In the genomic region with DNA sequence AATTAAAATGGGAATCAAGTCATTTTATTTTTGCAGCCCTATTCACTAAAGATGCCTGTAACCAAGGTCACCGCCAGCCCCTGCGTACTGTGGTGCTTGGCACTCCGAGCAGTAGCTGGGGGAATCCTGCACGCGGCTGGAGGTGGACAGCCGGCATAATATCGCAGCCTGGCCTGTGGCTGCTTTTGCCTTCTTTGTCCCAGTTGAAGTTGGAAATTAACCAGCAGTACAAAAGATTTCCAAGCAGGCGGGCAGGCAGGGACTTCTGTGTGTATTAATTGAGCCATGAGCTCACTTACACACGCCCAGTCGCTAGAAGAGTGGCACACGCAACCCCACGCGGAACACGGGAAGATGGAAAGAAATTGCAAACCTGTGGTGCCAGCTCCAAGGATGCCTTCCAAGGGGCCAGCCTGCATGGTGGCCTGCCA, we compare ENCODE assay signal across 25 cellular contexts.
DNase-seq lines count a peak whose midpoint lies in the region; ATAC-seq and TF ChIP-seq lines count a peak whose summit lies in the region.
"Had no signal": no experiment of that assay in that cellular context is flagged by ENCODE, and none has a peak within 500 bp of the region (broad histone marks: within the 10 kb centered on the region; RNA-seq: fewer than 3 reads in every experiment).

No MANE protein-coding gene starts in this region.

- peak; percentile 2 for DNase-seq in activated naive CD8-positive, alpha-beta T cell treated with anti-CD3 and anti-CD28 coated beads, Interleukin-2, amount 10 ng/mL, durations not matched to agents 7 days and 5 days
- no peak for DNase-seq in activated naive CD8-positive, alpha-beta T cell treated with anti-CD3 and anti-CD28 coated beads, Interleukin-2, amount 50 U/mL, for 24 hours
- DNase-seq in cerebellum (ENCODE audit: low spot score) = peak; percentile 8
- DNase-seq in mesenteric fat pad (ENCODE audit: low spot score) = peak; percentile 64
- DNase-seq in ureter (ENCODE audit: low spot score) = peak; percentile 30
- no peak for DNase-seq in activated T-cell treated with anti-CD3 and anti-CD28 coated beads, Interleukin-2, amount 50 U/mL, for 1 hour
- DNase-seq in mucosa of descending colon = no peak
- no peak for DNase-seq in Karpas-422
- DNase-seq: activated CD4-positive, CD25-positive, alpha-beta regulatory T cell treated with anti-CD3 and anti-CD28 coated beads, Interleukin-2, amount 50 U/mL, for 72 hours; Calu3; cortex of kidney; EL; glutamatergic neuron; H7; NCI-H2081; OCI-M1; SHP77 treated with DMSO at 0.1 percent for 48 hours; stimulated activated CD4-positive, alpha-beta T cell treated with anti-CD3 and anti-CD28 coated beads, Interleukin-2, amount 100 ng/mL, for 48 hours; stimulated activated naive CD8-positive, alpha-beta T cell treated with anti-CD3 and anti-CD28 coated beads, Interleukin-15, Interleukin-2, amounts not matched to agents 100 U/mL and 50 U/mL, for 24 hours had no signal

- no peak overlapping the region for H3K4me3 ChIP-seq in mucosa of descending colon
- H3K4me3 ChIP-seq in Karpas-422 (ENCODE audit: low read length) = no peak overlapping the region
- H3K4me3 ChIP-seq: adrenal gland, smooth muscle cell, tibial nerve had no signal

- no peaks in the 10 kb centered on the region for H3K9me2 ChIP-seq in Karpas-422 (replicated peaks; ENCODE audit: insufficient read depth, low read length)

- H3K27me3 Mint-ChIP-seq in activated naive CD8-positive, alpha-beta T cell treated with anti-CD3 and anti-CD28 coated beads, Interleukin-2, amount 10 ng/mL, durations not matched to agents 7 days and 5 days = no peaks in the 10 kb centered on the region
- no peaks in the 10 kb centered on the region for H3K27me3 Mint-ChIP-seq in activated naive CD8-positive, alpha-beta T cell treated with anti-CD3 and anti-CD28 coated beads, Interleukin-2, amount 50 U/mL, for 24 hours

- no peak for ATAC-seq in activated naive CD8-positive, alpha-beta T cell treated with anti-CD3 and anti-CD28 coated beads, Interleukin-2, amount 10 ng/mL, durations not matched to agents 7 days and 5 days (ENCODE audit: low read depth)
- no peak for ATAC-seq in activated naive CD8-positive, alpha-beta T cell treated with anti-CD3 and anti-CD28 coated beads, Interleukin-2, amount 50 U/mL, for 24 hours
- ATAC-seq in mucosa of descending colon = no peak
- ATAC-seq: left colon; stimulated activated naive CD8-positive, alpha-beta T cell treated with anti-CD3 and anti-CD28 coated beads, Interleukin-15, Interleukin-2, amounts not matched to agents 100 U/mL and 50 U/mL, for 24 hours had no signal

- H3K9ac ChIP-seq in Karpas-422 (ENCODE audit: low read length) = no peak overlapping the region

- intact Hi-C loops in mucosa of descending colon (cut with DNase I, micrococcal nuclease) = no loop called here

- H3K9me3 ChIP-seq in mucosa of descending colon = peaks cover 7% of the 10 kb centered on the region
- peaks cover 12% of the 10 kb centered on the region for H3K9me3 ChIP-seq in Karpas-422 (ENCODE audit: low read length)
- H3K9me3 ChIP-seq: adrenal gland had no signal

- POLR2A ChIA-PET in activated naive CD8-positive, alpha-beta T cell treated with anti-CD3 and anti-CD28 coated beads, Interleukin-2, amount 10 ng/mL, durations not matched to agents 7 days and 5 days (lab: Charles Lee) = no interaction called here

- H3K4me1 ChIP-seq in mucosa of descending colon (ENCODE audit: low read depth) (no peaks in the 10 kb centered on the region), Karpas-422 (ENCODE audit: low read length) (no peaks in the 10 kb centered on the region)
- H3K4me1 ChIP-seq: adrenal gland had no signal

- H3K27me3 ChIP-seq in Karpas-422 (ENCODE audit: low read length) = no peaks in the 10 kb centered on the region
- H3K27me3 ChIP-seq: adrenal gland, tibial nerve had no signal

- peaks cover 4% of the 10 kb centered on the region for H3K9me3 Mint-ChIP-seq in activated naive CD8-positive, alpha-beta T cell treated with anti-CD3 and anti-CD28 coated beads, Interleukin-2, amount 10 ng/mL, durations not matched to agents 7 days and 5 days
- peaks cover 8% of the 10 kb centered on the region for H3K9me3 Mint-ChIP-seq in activated naive CD8-positive, alpha-beta T cell treated with anti-CD3 and anti-CD28 coated beads, Interleukin-2, amount 50 U/mL, for 24 hours

- H4K20me1 ChIP-seq in Karpas-422 (ENCODE audit: insufficient read depth, low read depth, low read length) = no peaks in the 10 kb centered on the region

- no peak for TF ChIP-seq CTCF in mucosa of descending colon (IDR thresholded peaks at IDR 0.05)

- peaks cover 1% of the 10 kb centered on the region for H3K36me3 Mint-ChIP-seq in activated naive CD8-positive, alpha-beta T cell treated with anti-CD3 and anti-CD28 coated beads, Interleukin-2, amount 10 ng/mL, durations not matched to agents 7 days and 5 days
- peaks cover 26% of the 10 kb centered on the region for H3K36me3 Mint-ChIP-seq in activated naive CD8-positive, alpha-beta T cell treated with anti-CD3 and anti-CD28 coated beads, Interleukin-2, amount 50 U/mL, for 24 hours (ENCODE audit: low read depth)

- no peaks in the 10 kb centered on the region for H3K36me3 ChIP-seq in mucosa of descending colon (ENCODE audit: low read depth)
- no peaks in the 10 kb centered on the region for H3K36me3 ChIP-seq in Karpas-422 (ENCODE audit: insufficient read depth, low read length)
- H3K36me3 ChIP-seq: adrenal gland had no signal

- no peak overlapping the region for H3K27ac ChIP-seq in Karpas-422 (ENCODE audit: low read length)
- H3K27ac ChIP-seq: adrenal gland, C4-2B had no signal

- H3K4me1 Mint-ChIP-seq in activated naive CD8-positive, alpha-beta T cell treated with anti-CD3 and anti-CD28 coated beads, Interleukin-2, amount 10 ng/mL, durations not matched to agents 7 days and 5 days = peaks cover 6% of the 10 kb centered on the region
- peaks cover 11% of the 10 kb centered on the region for H3K4me1 Mint-ChIP-seq in activated naive CD8-positive, alpha-beta T cell treated with anti-CD3 and anti-CD28 coated beads, Interleukin-2, amount 50 U/mL, for 24 hours

- no peak overlapping the region for H3K4me2 ChIP-seq in Karpas-422 (ENCODE audit: low read depth, low read length, poor library complexity, severe bottlenecking)
- H3K4me2 ChIP-seq: smooth muscle cell had no signal

- H2AFZ ChIP-seq in Karpas-422 (ENCODE audit: low read length) = no peak overlapping the region

- H3K4me3 Mint-ChIP-seq in activated naive CD8-positive, alpha-beta T cell treated with anti-CD3 and anti-CD28 coated beads, Interleukin-2, amount 10 ng/mL, durations not matched to agents 7 days and 5 days = no peak overlapping the region
- no peak overlapping the region for H3K4me3 Mint-ChIP-seq in activated naive CD8-positive, alpha-beta T cell treated with anti-CD3 and anti-CD28 coated beads, Interleukin-2, amount 50 U/mL, for 24 hours

- no peak overlapping the region for H3K27ac Mint-ChIP-seq in activated naive CD8-positive, alpha-beta T cell treated with anti-CD3 and anti-CD28 coated beads, Interleukin-2, amount 10 ng/mL, durations not matched to agents 7 days and 5 days
- H3K27ac Mint-ChIP-seq in activated naive CD8-positive, alpha-beta T cell treated with anti-CD3 and anti-CD28 coated beads, Interleukin-2, amount 50 U/mL, for 24 hours = no peak overlapping the region
- H3K27ac Mint-ChIP-seq: activated T-helper 2 cell treated with anti-CD3 and anti-CD28 coated beads, Interferon-gamma antibody, Interleukin-2, Interleukin-4, amounts not matched to agents 10 μg/mL and 5 μg/mL and 100 μg/mL, durations not matched to agents 14 hours and 24 hours and 36 hours had no signal

- H3K79me2 ChIP-seq in Karpas-422 (ENCODE audit: low read length) = no peaks in the 10 kb centered on the region

Comparison
In these comparisons a context has a peak if more than half of its experiments do, and no peak if none do; other contexts are left out.
1. DNase-seq: peak in activated naive CD8-positive, alpha-beta T cell treated with anti-CD3 and anti-CD28 coated beads, Interleukin-2, amount 10 ng/mL, durations not matched to agents 7 days and 5 days (single experiment), cerebellum (single experiment), mesenteric fat pad (single experiment) and ureter (single experiment); none in activated naive CD8-positive, alpha-beta T cell treated with anti-CD3 and anti-CD28 coated beads, Interleukin-2, amount 50 U/mL, for 24 hours (single experiment), activated T-cell treated with anti-CD3 and anti-CD28 coated beads, Interleukin-2, amount 50 U/mL, for 1 hour (single experiment), mucosa of descending colon (0 of 3) and Karpas-422 (single experiment).